Comparison of ENCODE assay signal across 10 cellular contexts in genomic region chr20:52150440-52151258, GRCh38. TPM values are rescaled to one million over a fixed set of nuclear protein-coding genes. Genes with fewer than 3 reads are reported as not detected.
DNase-seq lines count a peak whose midpoint lies in the region; ATAC-seq and TF ChIP-seq lines count a peak whose summit lies in the region.
"Had no signal": no experiment of that assay in that cellular context is flagged by ENCODE, and none has a peak within 500 bp of the region (broad histone marks: within the 10 kb centered on the region; RNA-seq: fewer than 3 reads in every experiment).

No MANE protein-coding gene starts in this region.

- no peaks in the 10 kb centered on the region for H3K9me3 Mint-ChIP-seq in GM23338
- H3K9me3 Mint-ChIP-seq: activated T-cell treated with anti-CD3 and anti-CD28 coated beads, Interleukin-2, amount 50 U/mL, for 4 hours had no signal

- no peak for ATAC-seq in GM23338
- ATAC-seq in GM19463 (IDR thresholded peaks at IDR 0.05; ENCODE audit: unreplicated experiment): no peak

- H3K4me1 ChIP-seq in GM23338 (ENCODE audit: insufficient read depth) (no peaks in the 10 kb centered on the region), iPS DF 6.9 (ENCODE audit: control insufficient read depth, insufficient read depth, low read length) (no peaks in the 10 kb centered on the region)
- H3K4me1 ChIP-seq: BLaER1 had no signal

- H3K27me3 ChIP-seq in GM23338 (ENCODE audit: insufficient read depth) (no peaks in the 10 kb centered on the region), iPS DF 6.9 (ENCODE audit: control insufficient read depth, insufficient read depth, low read length) (no peaks in the 10 kb centered on the region)
- H3K27me3 ChIP-seq: BLaER1 had no signal

- no CpG with 5 or more reads among the region's 2 CpGs for WGBS in iPS DF 6.9 (ENCODE audit: insufficient coverage, insufficient read length)

- H3K9me2 ChIP-seq in GM23338 (ENCODE audit: insufficient read depth): no peaks in the 10 kb centered on the region

- no peaks in the 10 kb centered on the region for H3K4me1 Mint-ChIP-seq in GM23338

- no peaks in the 10 kb centered on the region for H3F3A ChIP-seq in GM23338 (replicated peaks; ENCODE audit: low read depth)

- peak; percentile 70 to 90 for TF ChIP-seq CTCF in GM23338 (conservative IDR thresholded peaks at IDR 0.05; ENCODE audit: low read depth in 2 of 2)

- peaks cover 1% of the 10 kb centered on the region for H3K27me3 Mint-ChIP-seq in GM23338 (ENCODE audit: insufficient read depth, low read depth, poor library complexity)

- no peaks in the 10 kb centered on the region for H3K9me3 ChIP-seq in iPS DF 6.9 (ENCODE audit: control insufficient read depth, insufficient read depth, low read length)
- H3K9me3 ChIP-seq: BLaER1 had no signal

- no peaks in the 10 kb centered on the region for H4K20me1 ChIP-seq in GM23338 (replicated peaks; ENCODE audit: insufficient read depth)

- H3K36me3 ChIP-seq in GM23338 (ENCODE audit: insufficient read depth): peaks cover 5% of the 10 kb centered on the region
- H3K36me3 ChIP-seq in iPS DF 6.9 (ENCODE audit: control insufficient read depth, insufficient read depth, low read length): peaks cover 6% of the 10 kb centered on the region; the same call in 1 of the 2 replicates

- H3K27ac Mint-ChIP-seq in GM23338: no peak overlapping the region

- H3K79me2 ChIP-seq in GM23338 (replicated peaks; ENCODE audit: insufficient read depth): no peaks in the 10 kb centered on the region

- H2AFZ ChIP-seq in GM23338: no peak overlapping the region

- no peak overlapping the region for H3K4me2 ChIP-seq in GM23338
- H3K4me2 ChIP-seq: BLaER1 had no signal

- H3K4me3 ChIP-seq in GM23338 (no peak overlapping the region), iPS DF 6.9 (ENCODE audit: low read length) (no peak overlapping the region)
- H3K4me3 ChIP-seq: BLaER1 had no signal

- DNase-seq in NCI-H1417 (lab: John Stamatoyannopoulos, UW) (peak in 2 of 3 experiments; percentile 48 to 74), NCI-H1417 treated with DMSO at 0.1 percent for 48 hours (lab: John Stamatoyannopoulos, UW) (no peak), GM23338 (ENCODE audit: low spot score) (peak; percentile 61), NCI-H2171 treated with DMSO at 0.1 percent for 48 hours (lab: John Stamatoyannopoulos, UW) (peak; percentile 55), amniotic epithelial cell (ENCODE audit: low read depth) (peak; percentile 48), iPS DF 6.9 (ENCODE audit: low read depth, low spot score) (peak; percentile 29), superior temporal gyrus (ENCODE audit: extremely low spot score) (peak; percentile 80)
- DNase-seq: activated T-cell treated with anti-CD3 and anti-CD28 coated beads, Interleukin-2, amount 50 U/mL, for 4 hours had no signal

- H3K36me3 Mint-ChIP-seq in GM23338 (ENCODE audit: low read depth): peaks cover 11% of the 10 kb centered on the region

- H3K27ac ChIP-seq in GM23338 (ENCODE audit: low read depth): no peak overlapping the region
- H3K27ac ChIP-seq in iPS DF 6.9 (ENCODE audit: low read length): no peak overlapping the region
- H3K27ac ChIP-seq: BLaER1 had no signal

- H3K4me3 Mint-ChIP-seq in GM23338: no peak overlapping the region
- H3K4me3 Mint-ChIP-seq: activated T-cell treated with anti-CD3 and anti-CD28 coated beads, Interleukin-2, amount 50 U/mL, for 4 hours had no signal

TF ChIP-seq in GM23338, 12 proteins besides CTCF, POLR2A, EP300 and RAD21:
- TF ChIP-seq POLR2AphosphoS5 (IDR thresholded peaks at IDR 0.05; ENCODE audit: low read depth) (no peak), REST (IDR thresholded peaks at IDR 0.05; ENCODE audit: unreplicated experiment) (no peak), JUNB (IDR thresholded peaks at IDR 0.05; ENCODE audit: unreplicated experiment) (no peak), EZH2phosphoT487 (IDR thresholded peaks at IDR 0.05; ENCODE audit: unreplicated experiment) (no peak), NANOG (IDR thresholded peaks at IDR 0.05; ENCODE audit: borderline replicate concordance) (no peak)
- TF ChIP-seq, protein P1, sequence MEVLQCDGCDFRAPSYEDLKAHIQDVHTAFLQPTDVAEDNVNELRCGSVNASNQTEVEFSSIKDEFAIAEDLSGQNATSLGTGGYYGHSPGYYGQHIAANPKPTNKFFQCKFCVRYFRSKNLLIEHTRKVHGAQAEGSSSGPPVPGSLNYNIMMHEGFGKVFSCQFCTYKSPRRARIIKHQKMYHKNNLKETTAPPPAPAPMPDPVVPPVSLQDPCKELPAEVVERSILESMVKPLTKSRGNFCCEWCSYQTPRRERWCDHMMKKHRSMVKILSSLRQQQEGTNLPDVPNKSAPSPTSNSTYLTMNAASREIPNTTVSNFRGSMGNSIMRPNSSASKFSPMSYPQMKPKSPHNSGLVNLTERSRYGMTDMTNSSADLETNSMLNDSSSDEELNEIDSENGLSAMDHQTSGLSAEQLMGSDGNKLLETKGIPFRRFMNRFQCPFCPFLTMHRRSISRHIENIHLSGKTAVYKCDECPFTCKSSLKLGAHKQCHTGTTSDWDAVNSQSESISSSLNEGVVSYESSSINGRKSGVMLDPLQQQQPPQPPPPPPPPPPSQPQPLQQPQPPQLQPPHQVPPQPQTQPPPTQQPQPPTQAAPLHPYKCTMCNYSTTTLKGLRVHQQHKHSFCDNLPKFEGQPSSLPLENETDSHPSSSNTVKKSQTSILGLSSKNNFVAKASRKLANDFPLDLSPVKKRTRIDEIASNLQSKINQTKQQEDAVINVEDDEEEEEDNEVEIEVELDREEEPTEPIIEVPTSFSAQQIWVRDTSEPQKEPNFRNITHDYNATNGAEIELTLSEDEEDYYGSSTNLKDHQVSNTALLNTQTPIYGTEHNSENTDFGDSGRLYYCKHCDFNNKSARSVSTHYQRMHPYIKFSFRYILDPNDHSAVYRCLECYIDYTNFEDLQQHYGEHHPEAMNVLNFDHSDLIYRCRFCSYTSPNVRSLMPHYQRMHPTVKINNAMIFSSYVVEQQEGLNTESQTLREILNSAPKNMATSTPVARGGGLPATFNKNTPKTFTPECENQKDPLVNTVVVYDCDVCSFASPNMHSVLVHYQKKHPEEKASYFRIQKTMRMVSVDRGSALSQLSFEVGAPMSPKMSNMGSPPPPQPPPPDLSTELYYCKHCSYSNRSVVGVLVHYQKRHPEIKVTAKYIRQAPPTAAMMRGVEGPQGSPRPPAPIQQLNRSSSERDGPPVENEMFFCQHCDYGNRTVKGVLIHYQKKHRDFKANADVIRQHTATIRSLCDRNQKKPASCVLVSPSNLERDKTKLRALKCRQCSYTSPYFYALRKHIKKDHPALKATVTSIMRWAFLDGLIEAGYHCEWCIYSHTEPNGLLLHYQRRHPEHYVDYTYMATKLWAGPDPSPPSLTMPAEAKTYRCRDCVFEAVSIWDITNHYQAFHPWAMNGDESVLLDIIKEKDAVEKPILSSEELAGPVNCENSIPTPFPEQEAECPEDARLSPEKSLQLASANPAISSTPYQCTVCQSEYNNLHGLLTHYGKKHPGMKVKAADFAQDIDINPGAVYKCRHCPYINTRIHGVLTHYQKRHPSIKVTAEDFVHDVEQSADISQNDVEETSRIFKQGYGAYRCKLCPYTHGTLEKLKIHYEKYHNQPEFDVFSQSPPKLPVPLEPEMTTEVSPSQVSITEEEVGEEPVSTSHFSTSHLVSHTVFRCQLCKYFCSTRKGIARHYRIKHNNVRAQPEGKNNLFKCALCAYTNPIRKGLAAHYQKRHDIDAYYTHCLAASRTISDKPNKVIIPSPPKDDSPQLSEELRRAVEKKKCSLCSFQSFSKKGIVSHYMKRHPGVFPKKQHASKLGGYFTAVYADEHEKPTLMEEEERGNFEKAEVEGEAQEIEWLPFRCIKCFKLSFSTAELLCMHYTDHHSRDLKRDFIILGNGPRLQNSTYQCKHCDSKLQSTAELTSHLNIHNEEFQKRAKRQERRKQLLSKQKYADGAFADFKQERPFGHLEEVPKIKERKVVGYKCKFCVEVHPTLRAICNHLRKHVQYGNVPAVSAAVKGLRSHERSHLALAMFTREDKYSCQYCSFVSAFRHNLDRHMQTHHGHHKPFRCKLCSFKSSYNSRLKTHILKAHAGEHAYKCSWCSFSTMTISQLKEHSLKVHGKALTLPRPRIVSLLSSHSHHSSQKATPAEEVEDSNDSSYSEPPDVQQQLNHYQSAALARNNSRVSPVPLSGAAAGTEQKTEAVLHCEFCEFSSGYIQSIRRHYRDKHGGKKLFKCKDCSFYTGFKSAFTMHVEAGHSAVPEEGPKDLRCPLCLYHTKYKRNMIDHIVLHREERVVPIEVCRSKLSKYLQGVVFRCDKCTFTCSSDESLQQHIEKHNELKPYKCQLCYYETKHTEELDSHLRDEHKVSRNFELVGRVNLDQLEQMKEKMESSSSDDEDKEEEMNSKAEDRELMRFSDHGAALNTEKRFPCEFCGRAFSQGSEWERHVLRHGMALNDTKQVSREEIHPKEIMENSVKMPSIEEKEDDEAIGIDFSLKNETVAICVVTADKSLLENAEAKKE (CRISPR knock-in tag; IDR thresholded peaks at IDR 0.05): no peak

RNA-seq across cellular contexts. Expression of gene ZFP64, which starts 40.9 kb away (rescaled TPM):
- total RNA-seq in GM23338 (2014; rRNA removed; shearing (Covaris generic)): 25.3 and 30.4 TPM in 2 replicates
- 8.8 and 9.6 TPM in 2 replicates for polyA plus RNA-seq in GM23338 (2016; fragmentation: Nextera tagmentation; extraction: Ambion mirVana)
